8 cellular contexts compared by ENCODE assay signal in the genomic region with DNA sequence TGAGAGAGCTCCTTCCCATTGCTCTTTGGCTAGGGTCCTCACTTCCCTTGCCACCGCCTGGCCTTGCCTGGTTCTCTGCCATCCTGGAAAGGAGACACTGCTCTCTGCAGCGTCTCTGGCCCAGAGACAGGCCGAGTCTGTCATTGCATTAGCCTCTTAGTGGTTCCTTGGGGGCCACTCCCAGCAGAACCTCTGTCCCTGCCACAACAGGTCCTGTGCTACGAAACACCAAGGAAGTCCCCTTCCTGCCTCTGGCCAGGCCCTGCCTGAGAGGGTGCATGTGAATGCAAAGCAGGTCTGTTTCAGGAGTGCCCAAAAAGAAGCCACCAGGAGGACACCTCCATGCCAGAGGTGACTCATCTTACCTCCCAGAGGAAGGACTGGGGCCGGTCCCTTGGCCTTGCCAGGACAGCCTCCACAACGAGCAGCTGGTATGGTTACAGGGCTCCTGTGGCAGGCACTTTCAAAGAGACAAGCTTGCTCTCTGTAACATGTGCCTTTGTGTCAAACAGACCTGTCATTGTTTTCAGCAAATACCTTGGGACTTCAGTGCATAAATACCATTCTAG. TPM values are rescaled to one million over a fixed set of nuclear protein-coding genes. Genes with fewer than 3 reads are reported as not detected.
DNase-seq lines count a peak whose midpoint lies in the region; ATAC-seq and TF ChIP-seq lines count a peak whose summit lies in the region.

No MANE protein-coding gene starts in this region.

- H3K27me3 ChIP-seq in thoracic aorta (replicated peaks; ENCODE audit: insufficient read depth), result no peaks in the 10 kb centered on the region

- H3K36me3 ChIP-seq in thoracic aorta, result no peaks in the 10 kb centered on the region

- peaks cover 15 to 24% of the 10 kb centered on the region in 2 donors for H3K4me1 ChIP-seq in thoracic aorta (ENCODE audit: control insufficient read depth in 1 of 2, low read depth in 2 of 2)

- H3K4me3 Mint-ChIP-seq in CD14-positive monocyte, result peak overlapping the region; percentile 60 to 78

- DNase-seq in CD14-positive monocyte (ENCODE audit: low spot score) (no peak), Right ventricle myocardium superior (no peak), thoracic aorta (ENCODE audit: low spot score) (no peak)
- no peak for DNase-seq in stimulated activated CD4-positive, alpha-beta T cell treated with anti-CD3 and anti-CD28 coated beads, Interleukin-4, amount 100 ng/mL, for 1 hour
- no peak for DNase-seq in effector CD8-positive, alpha-beta T cell (lab: John Stamatoyannopoulos, UW)

- peaks cover 16% of the 10 kb centered on the region for H3K4me1 Mint-ChIP-seq in CD14-positive monocyte

- ATAC-seq in GM18909 (IDR thresholded peaks at IDR 0.05; ENCODE audit: poor library complexity, unreplicated experiment) (peak; percentile 63), HG03066 (IDR thresholded peaks at IDR 0.05; ENCODE audit: low read depth, unreplicated experiment) (peak; percentile 47), SK-N-SH treated with all-trans-retinoic acid at 6 μM for 48 hours (peak; percentile 85), Right ventricle myocardium superior (ENCODE audit: poor library complexity) (peak; percentile 65), thoracic aorta (ENCODE audit: insufficient number of reproducible peaks, low FRiP score, low read depth) (peak; percentile 41)

- no peak for TF ChIP-seq CTCF in CD14-positive monocyte (IDR thresholded peaks at IDR 0.05)
- no peak for TF ChIP-seq CTCF in thoracic aorta (IDR thresholded peaks at IDR 0.05)

- H3K4me3 ChIP-seq in thoracic aorta, result peak overlapping the region; percentile 63

- peak overlapping the region; percentile 68 to 74 for H3K27ac ChIP-seq in thoracic aorta

- H3K27ac Mint-ChIP-seq in CD14-positive monocyte, result peak overlapping the region in 5 of 7 donors; percentile 40 to 84 (median 68)

- H3K36me3 Mint-ChIP-seq in CD14-positive monocyte, result peaks cover 12 to 21% of the 10 kb centered on the region in 2 donors

- no peaks in the 10 kb centered on the region for H3K9me3 ChIP-seq in thoracic aorta

- H3K27me3 Mint-ChIP-seq in CD14-positive monocyte (ENCODE audit: low read depth in 3 of 3), result no peaks in the 10 kb centered on the region

- intact Hi-C loops in CD14-positive monocyte (cut with micrococcal nuclease) (no loop called here), Right ventricle myocardium superior (cut with DNase I) (no loop called here)

- H3K9me3 Mint-ChIP-seq in CD14-positive monocyte, result peaks cover 0 to 8% (median 2%) of the 10 kb centered on the region in 7 donors

TF ChIP-seq in SK-N-SH treated with all-trans-retinoic acid at 6 μM for 48 hours, 23 proteins besides CTCF, POLR2A, EP300 and RAD21:
- TF ChIP-seq TCF4 (CRISPR knock-in tag; IDR thresholded peaks at IDR 0.05; ENCODE audit: borderline replicate concordance) (0 out of 2 replicates have a peak, but pooled peaks have one; percentile 20), PATZ1 (CRISPR knock-in tag; IDR thresholded peaks at IDR 0.05; ENCODE audit: borderline replicate concordance) (no peak)
TF ChIP-seq in SK-N-SH treated with all-trans-retinoic acid at 6 μM for 48 hours: peak in this region for 1.

RNA-seq across cellular contexts. Expression of gene VPS26C, which starts 59.6 kb away (rescaled TPM):
- polyA plus RNA-seq in CD14-positive monocyte, result 10 to 100 TPM; 69.3 to 75.4 TPM
- total RNA-seq in Right ventricle myocardium superior, result 43.9 TPM
- total RNA-seq in thoracic aorta, result 100 to 1,000 TPM in 1 of 2 donors, 10 to 100 TPM in 1; 73.5 to 102 TPM
